Comparison of ENCODE assay signal across 2 cellular contexts in the genomic region with DNA sequence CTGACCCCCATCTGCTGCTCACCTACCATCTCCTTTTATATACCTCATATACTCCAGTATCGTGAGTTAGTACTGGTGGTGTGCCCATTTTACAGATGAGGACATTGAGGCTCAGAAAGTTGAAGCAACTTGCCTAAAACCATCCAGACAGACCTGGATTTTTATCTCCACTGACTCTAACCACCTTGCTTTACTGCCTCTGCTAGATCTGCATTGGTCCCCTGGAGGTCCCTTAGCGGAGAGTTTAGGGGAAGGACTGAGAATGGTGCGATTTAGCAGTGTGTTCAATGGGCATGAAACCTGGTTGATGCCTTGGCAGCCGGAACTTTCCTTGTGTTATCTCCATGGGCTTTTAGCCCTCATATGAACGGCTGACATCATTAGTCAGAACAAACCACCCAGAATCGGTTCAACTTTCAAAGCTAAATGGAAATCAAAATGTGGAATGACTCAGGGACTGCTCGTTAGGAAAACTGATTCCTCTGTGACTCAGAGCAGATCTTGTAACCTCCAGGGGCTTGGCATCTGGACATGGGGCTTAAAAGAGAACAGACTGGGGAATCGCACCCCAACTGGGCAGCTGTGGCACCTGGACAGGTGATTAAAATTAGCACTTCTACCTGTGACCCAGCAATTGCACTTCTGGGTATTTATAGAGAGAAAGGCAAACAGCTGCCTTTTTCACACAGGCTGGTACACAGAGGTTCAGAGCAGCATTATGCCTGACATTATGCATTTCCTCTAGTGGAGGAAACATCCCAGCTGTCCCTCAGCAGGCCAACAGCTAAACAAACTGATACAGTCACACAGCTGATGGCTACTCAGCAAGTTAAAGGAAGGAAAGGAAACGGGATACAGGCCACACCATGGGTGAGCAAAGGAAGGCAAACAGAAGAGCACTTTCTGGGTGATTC.
TF ChIP-seq lines count a peak whose summit lies in the region.

No MANE protein-coding gene starts in this region.

TF ChIP-seq in A549, 52 proteins besides CTCF, POLR2A, EP300 and RAD21 (continued from another document):
- TF ChIP-seq EHF (CRISPR knock-in tag; IDR thresholded peaks at IDR 0.05): no peak
- TF ChIP-seq JUN (IDR thresholded peaks at IDR 0.05): peak in 1 of 2 experiments; percentile 40; a peak in 1 of 5 replicates
- no peak for TF ChIP-seq NFE2L2 (conservative IDR thresholded peaks at IDR 0.05; ENCODE audit: low read length)
- TF ChIP-seq CEBPB (IDR thresholded peaks at IDR 0.05): peak in 1 of 2 experiments; percentile 39; a peak in 1 of 4 replicates
- peak; percentile 94 for TF ChIP-seq HDAC2 (IDR thresholded peaks at IDR 0.05)
- TF ChIP-seq JUNB (IDR thresholded peaks at IDR 0.05): peak; percentile 84
- peak; percentile 75; the same call in 1 of the 2 replicates for TF ChIP-seq PBX3 (IDR thresholded peaks at IDR 0.05)
- TF ChIP-seq FOSL2 (IDR thresholded peaks at IDR 0.05): peak; percentile 79
- peak; percentile 81 for TF ChIP-seq FOSL2 (CRISPR knock-in tag; IDR thresholded peaks at IDR 0.05)
- TF ChIP-seq FOXS1 (CRISPR knock-in tag; IDR thresholded peaks at IDR 0.05): no peak
- peak; percentile 83; the same call in 1 of the 2 replicates for TF ChIP-seq CHD4 (IDR thresholded peaks at IDR 0.05; ENCODE audit: borderline replicate concordance)
- TF ChIP-seq GATA3 (IDR thresholded peaks at IDR 0.05; ENCODE audit: borderline replicate concordance): peak; percentile 36; the same call in 1 of the 2 replicates

TF ChIP-seq in K562, 482 proteins besides CTCF, POLR2A, EP300 and RAD21 (continued from another document):
- no peak for TF ChIP-seq ID3 (CRISPR knock-in tag; IDR thresholded peaks at IDR 0.05)
- TF ChIP-seq ID3 (tag; IDR thresholded peaks at IDR 0.05): peak; percentile 30; the same call in 1 of the 2 replicates
- TF ChIP-seq RCOR1 (IDR thresholded peaks at IDR 0.05; ENCODE audit: borderline replicate concordance in 1 of 2, low read depth in 2 of 2, low read length in 2 of 2): peak; percentile 39 to 70; a peak in 3 of 4 replicates
- peak; percentile 79 for TF ChIP-seq FOSL1 (tag; conservative IDR thresholded peaks at IDR 0.05)
- no peak for TF ChIP-seq ZNF133 (CRISPR knock-in tag; IDR thresholded peaks at IDR 0.05)
- peak; percentile 75; the same call in 1 of the 2 replicates for TF ChIP-seq SMARCA5 (IDR thresholded peaks at IDR 0.05)
- TF ChIP-seq, protein P1, sequence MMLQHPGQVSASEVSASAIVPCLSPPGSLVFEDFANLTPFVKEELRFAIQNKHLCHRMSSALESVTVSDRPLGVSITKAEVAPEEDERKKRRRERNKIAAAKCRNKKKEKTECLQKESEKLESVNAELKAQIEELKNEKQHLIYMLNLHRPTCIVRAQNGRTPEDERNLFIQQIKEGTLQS (IDR thresholded peaks at IDR 0.05): peak; percentile 33; the same call in 1 of the 2 replicates
- TF ChIP-seq, protein P1 (CRISPR knock-in tag; conservative IDR thresholded peaks at IDR 0.05): no peak
